19 cellular contexts compared by ENCODE assay signal in genomic region chrX:136692271-136692670, GRCh38. TPM values are rescaled to one million over a fixed set of nuclear protein-coding genes. Genes with fewer than 3 reads are reported as not detected.
DNase-seq lines count a peak whose midpoint lies in the region; ATAC-seq and TF ChIP-seq lines count a peak whose summit lies in the region.
"Had no signal": no experiment of that assay in that cellular context is flagged by ENCODE, and none has a peak within 500 bp of the region (broad histone marks: within the 10 kb centered on the region; RNA-seq: fewer than 3 reads in every experiment).

No MANE protein-coding gene starts in this region.

- intact Hi-C loops in activated CD4-positive, alpha-beta memory T cell treated with anti-CD3 and anti-CD28 coated beads for 36 hours (cut with micrococcal nuclease) = no loop called here

- no peak overlapping the region for H3K4me3 Mint-ChIP-seq in activated CD8-positive, alpha-beta memory T cell treated with anti-CD3 and anti-CD28 coated beads, Interleukin-2, amount 10 ng/mL, durations not matched to agents 7 days and 5 days
- no peak overlapping the region for H3K4me3 Mint-ChIP-seq in activated CD4-positive, alpha-beta memory T cell treated with anti-CD3 and anti-CD28 coated beads for 36 hours
- peak overlapping the region; percentile 16 for H3K4me3 Mint-ChIP-seq in stimulated activated effector memory CD8-positive, alpha-beta T cell treated with anti-CD3 and anti-CD28 coated beads, Interleukin-12 subunit alpha, Interleukin-12 subunit beta, amount 100 ng/mL, for 72 hours
- H3K4me3 Mint-ChIP-seq in HFFc6 = no peak overlapping the region

- CTCF ChIA-PET in activated CD8-positive, alpha-beta memory T cell treated with anti-CD3 and anti-CD28 coated beads, Interleukin-2, amount 10 ng/mL, durations not matched to agents 7 days and 5 days (lab: Charles Lee) = no interaction called here
- CTCF ChIA-PET in activated CD4-positive, alpha-beta memory T cell treated with anti-CD3 and anti-CD28 coated beads for 36 hours (lab: Charles Lee) = no interaction called here

- peaks cover 35% of the 10 kb centered on the region for H3K36me3 Mint-ChIP-seq in activated CD8-positive, alpha-beta memory T cell treated with anti-CD3 and anti-CD28 coated beads, Interleukin-2, amount 10 ng/mL, durations not matched to agents 7 days and 5 days
- peaks cover 12% of the 10 kb centered on the region for H3K36me3 Mint-ChIP-seq in activated CD4-positive, alpha-beta memory T cell treated with anti-CD3 and anti-CD28 coated beads for 36 hours
- H3K36me3 Mint-ChIP-seq in stimulated activated effector memory CD8-positive, alpha-beta T cell treated with anti-CD3 and anti-CD28 coated beads, Interleukin-12 subunit alpha, Interleukin-12 subunit beta, amount 100 ng/mL, for 72 hours = peaks cover 11% of the 10 kb centered on the region
- no peaks in the 10 kb centered on the region for H3K36me3 Mint-ChIP-seq in HFFc6 (ENCODE audit: low read depth)

- no peak for DNase-seq in activated CD8-positive, alpha-beta memory T cell treated with anti-CD3 and anti-CD28 coated beads, Interleukin-2, amount 10 ng/mL, durations not matched to agents 7 days and 5 days
- no peak for DNase-seq in activated CD8-positive, alpha-beta memory T cell treated with anti-CD3 and anti-CD28 coated beads, Interleukin-2, amount 50 U/mL, for 48 hours
- DNase-seq in activated CD4-positive, alpha-beta memory T cell treated with anti-CD3 and anti-CD28 coated beads for 36 hours = no peak
- DNase-seq in fibroblast of mammary gland (ENCODE audit: low read depth) (peak; percentile 8), putamen (ENCODE audit: low spot score) (no peak), HFFc6 (no peak)
- no peak for DNase-seq in stimulated activated effector memory CD8-positive, alpha-beta T cell treated with anti-CD3 and anti-CD28 coated beads, Interleukin-12 subunit alpha, Interleukin-12 subunit beta, amount 100 ng/mL, for 72 hours (ENCODE audit: low spot score in 2 of 2)
- DNase-seq in activated T-cell treated with anti-CD3 and anti-CD28 coated beads, Interleukin-2, amount 50 U/mL, for 48 hours = no peak
- DNase-seq: COR-L47, DMS153, KBM-7, NCI-H1105, NCI-H1694 treated with DMSO at 0.1 percent for 48 hours, NCI-H446, NCI-H748 treated with DMSO at 0.1 percent for 48 hours had no signal

- peaks cover 88% of the 10 kb centered on the region for H3K4me1 Mint-ChIP-seq in activated CD8-positive, alpha-beta memory T cell treated with anti-CD3 and anti-CD28 coated beads, Interleukin-2, amount 10 ng/mL, durations not matched to agents 7 days and 5 days
- peaks cover 85% of the 10 kb centered on the region for H3K4me1 Mint-ChIP-seq in activated CD4-positive, alpha-beta memory T cell treated with anti-CD3 and anti-CD28 coated beads for 36 hours (ENCODE audit: low read depth)
- peaks cover 54% of the 10 kb centered on the region for H3K4me1 Mint-ChIP-seq in stimulated activated effector memory CD8-positive, alpha-beta T cell treated with anti-CD3 and anti-CD28 coated beads, Interleukin-12 subunit alpha, Interleukin-12 subunit beta, amount 100 ng/mL, for 72 hours
- H3K4me1 Mint-ChIP-seq in HFFc6 (ENCODE audit: low read depth) = peaks cover 36% of the 10 kb centered on the region

- peak overlapping the region; percentile 93 for H3K27ac Mint-ChIP-seq in activated CD8-positive, alpha-beta memory T cell treated with anti-CD3 and anti-CD28 coated beads, Interleukin-2, amount 10 ng/mL, durations not matched to agents 7 days and 5 days
- peak overlapping the region; percentile 67 for H3K27ac Mint-ChIP-seq in activated CD4-positive, alpha-beta memory T cell treated with anti-CD3 and anti-CD28 coated beads for 36 hours
- H3K27ac Mint-ChIP-seq in stimulated activated effector memory CD8-positive, alpha-beta T cell treated with anti-CD3 and anti-CD28 coated beads, Interleukin-12 subunit alpha, Interleukin-12 subunit beta, amount 100 ng/mL, for 72 hours = peak overlapping the region; percentile 76
- H3K27ac Mint-ChIP-seq in HFFc6 = no peak overlapping the region

- H3K4me3 ChIP-seq in fibroblast of mammary gland (ENCODE audit: control insufficient read depth, low read depth, low read length) = no peak overlapping the region
- H3K4me3 ChIP-seq: SK-N-MC had no signal

- POLR2A ChIA-PET in activated CD4-positive, alpha-beta memory T cell treated with anti-CD3 and anti-CD28 coated beads for 36 hours (lab: Charles Lee) = no interaction called here

- ATAC-seq in activated CD8-positive, alpha-beta memory T cell treated with anti-CD3 and anti-CD28 coated beads, Interleukin-2, amount 10 ng/mL, durations not matched to agents 7 days and 5 days = no peak
- ATAC-seq in stimulated activated effector memory CD8-positive, alpha-beta T cell treated with anti-CD3 and anti-CD28 coated beads, Interleukin-12 subunit alpha, Interleukin-12 subunit beta, amount 100 ng/mL, for 72 hours = no peak
- ATAC-seq: Panc1, Right ventricle myocardium inferior had no signal

- H3K9me3 Mint-ChIP-seq in activated CD8-positive, alpha-beta memory T cell treated with anti-CD3 and anti-CD28 coated beads, Interleukin-2, amount 10 ng/mL, durations not matched to agents 7 days and 5 days (ENCODE audit: low read depth) = no peaks in the 10 kb centered on the region
- no peaks in the 10 kb centered on the region for H3K9me3 Mint-ChIP-seq in activated CD4-positive, alpha-beta memory T cell treated with anti-CD3 and anti-CD28 coated beads for 36 hours
- H3K9me3 Mint-ChIP-seq in stimulated activated effector memory CD8-positive, alpha-beta T cell treated with anti-CD3 and anti-CD28 coated beads, Interleukin-12 subunit alpha, Interleukin-12 subunit beta, amount 100 ng/mL, for 72 hours = no peaks in the 10 kb centered on the region
- H3K9me3 Mint-ChIP-seq in HFFc6 = no peaks in the 10 kb centered on the region

- TF ChIP-seq CTCF in fibroblast of mammary gland (conservative IDR thresholded peaks at IDR 0.05; ENCODE audit: control insufficient read depth, insufficient read depth, low read depth, low read length) = no peak
- TF ChIP-seq CTCF in HFFc6 (IDR thresholded peaks at IDR 0.05) = no peak

- H3K27me3 Mint-ChIP-seq in activated CD8-positive, alpha-beta memory T cell treated with anti-CD3 and anti-CD28 coated beads, Interleukin-2, amount 10 ng/mL, durations not matched to agents 7 days and 5 days = no peaks in the 10 kb centered on the region
- no peaks in the 10 kb centered on the region for H3K27me3 Mint-ChIP-seq in activated CD4-positive, alpha-beta memory T cell treated with anti-CD3 and anti-CD28 coated beads for 36 hours
- no peaks in the 10 kb centered on the region for H3K27me3 Mint-ChIP-seq in HFFc6 (ENCODE audit: insufficient read depth)

RNA-seq across cellular contexts. Expression of gene CD40LG, which starts 44.3 kb away (rescaled TPM):
- total RNA-seq in activated CD8-positive, alpha-beta memory T cell treated with anti-CD3 and anti-CD28 coated beads, Interleukin-2, amount 10 ng/mL, durations not matched to agents 7 days and 5 days = 10 to 100 TPM in 1 of 2 experiments, 1 to 10 TPM in 1; 5.9 to 12.7 TPM
- total RNA-seq in activated CD4-positive, alpha-beta memory T cell treated with anti-CD3 and anti-CD28 coated beads for 36 hours = 100 to 1,000 TPM; 153 to 155 TPM
- not detected for total RNA-seq in HFFc6 (2021; fragmentation: NEBNext Ultra II Directional; extraction: Animal tissue kit (Norgen Biotek cat#: 25700))
- total RNA-seq: MCF 10A, Right ventricle myocardium inferior had no signal

Comparison
In these comparisons a context has a peak if more than half of its experiments do, and no peak if none do; other contexts are left out.
1. RNA of gene CD40LG, which starts 44.3 kb away (total RNA-seq): 153 to 155 TPM in activated CD4-positive, alpha-beta memory T cell treated with anti-CD3 and anti-CD28 coated beads for 36 hours; 5.9 to 12.7 TPM in activated CD8-positive, alpha-beta memory T cell treated with anti-CD3 and anti-CD28 coated beads, Interleukin-2, amount 10 ng/mL, durations not matched to agents 7 days and 5 days and not detected in HFFc6; every median in the first group is over 10 times any median in the second.